Comparison of ENCODE assay signal across 1 cellular context in the genomic region with DNA sequence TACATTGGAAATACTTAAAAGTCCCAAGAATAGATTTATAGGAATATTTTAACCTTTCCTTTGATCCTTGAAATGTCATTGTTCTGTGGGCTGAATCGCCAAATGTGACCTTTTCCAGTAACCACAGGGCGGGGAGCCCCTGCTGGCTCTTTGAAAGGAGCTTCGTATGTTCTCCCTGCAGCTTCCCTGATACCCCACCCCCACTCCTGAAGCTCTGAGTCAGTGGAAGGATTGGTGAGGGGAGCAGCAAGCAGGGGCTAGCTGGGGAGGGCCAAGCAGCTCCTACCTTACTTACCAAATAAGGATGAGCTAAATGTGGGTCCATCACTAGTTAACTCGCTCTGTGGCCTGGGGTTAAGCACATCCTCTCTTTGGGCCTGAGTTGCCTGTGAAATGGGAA.
A peak's percentile ranks its signal among the peaks of the same experiment; 100 is the strongest.
TF ChIP-seq lines count a peak whose summit lies in the region.

No MANE protein-coding gene starts in this region.

TF ChIP-seq in GM23338, 12 proteins besides CTCF, POLR2A, EP300 and RAD21 (continued from another document):
- TF ChIP-seq, protein P1, sequence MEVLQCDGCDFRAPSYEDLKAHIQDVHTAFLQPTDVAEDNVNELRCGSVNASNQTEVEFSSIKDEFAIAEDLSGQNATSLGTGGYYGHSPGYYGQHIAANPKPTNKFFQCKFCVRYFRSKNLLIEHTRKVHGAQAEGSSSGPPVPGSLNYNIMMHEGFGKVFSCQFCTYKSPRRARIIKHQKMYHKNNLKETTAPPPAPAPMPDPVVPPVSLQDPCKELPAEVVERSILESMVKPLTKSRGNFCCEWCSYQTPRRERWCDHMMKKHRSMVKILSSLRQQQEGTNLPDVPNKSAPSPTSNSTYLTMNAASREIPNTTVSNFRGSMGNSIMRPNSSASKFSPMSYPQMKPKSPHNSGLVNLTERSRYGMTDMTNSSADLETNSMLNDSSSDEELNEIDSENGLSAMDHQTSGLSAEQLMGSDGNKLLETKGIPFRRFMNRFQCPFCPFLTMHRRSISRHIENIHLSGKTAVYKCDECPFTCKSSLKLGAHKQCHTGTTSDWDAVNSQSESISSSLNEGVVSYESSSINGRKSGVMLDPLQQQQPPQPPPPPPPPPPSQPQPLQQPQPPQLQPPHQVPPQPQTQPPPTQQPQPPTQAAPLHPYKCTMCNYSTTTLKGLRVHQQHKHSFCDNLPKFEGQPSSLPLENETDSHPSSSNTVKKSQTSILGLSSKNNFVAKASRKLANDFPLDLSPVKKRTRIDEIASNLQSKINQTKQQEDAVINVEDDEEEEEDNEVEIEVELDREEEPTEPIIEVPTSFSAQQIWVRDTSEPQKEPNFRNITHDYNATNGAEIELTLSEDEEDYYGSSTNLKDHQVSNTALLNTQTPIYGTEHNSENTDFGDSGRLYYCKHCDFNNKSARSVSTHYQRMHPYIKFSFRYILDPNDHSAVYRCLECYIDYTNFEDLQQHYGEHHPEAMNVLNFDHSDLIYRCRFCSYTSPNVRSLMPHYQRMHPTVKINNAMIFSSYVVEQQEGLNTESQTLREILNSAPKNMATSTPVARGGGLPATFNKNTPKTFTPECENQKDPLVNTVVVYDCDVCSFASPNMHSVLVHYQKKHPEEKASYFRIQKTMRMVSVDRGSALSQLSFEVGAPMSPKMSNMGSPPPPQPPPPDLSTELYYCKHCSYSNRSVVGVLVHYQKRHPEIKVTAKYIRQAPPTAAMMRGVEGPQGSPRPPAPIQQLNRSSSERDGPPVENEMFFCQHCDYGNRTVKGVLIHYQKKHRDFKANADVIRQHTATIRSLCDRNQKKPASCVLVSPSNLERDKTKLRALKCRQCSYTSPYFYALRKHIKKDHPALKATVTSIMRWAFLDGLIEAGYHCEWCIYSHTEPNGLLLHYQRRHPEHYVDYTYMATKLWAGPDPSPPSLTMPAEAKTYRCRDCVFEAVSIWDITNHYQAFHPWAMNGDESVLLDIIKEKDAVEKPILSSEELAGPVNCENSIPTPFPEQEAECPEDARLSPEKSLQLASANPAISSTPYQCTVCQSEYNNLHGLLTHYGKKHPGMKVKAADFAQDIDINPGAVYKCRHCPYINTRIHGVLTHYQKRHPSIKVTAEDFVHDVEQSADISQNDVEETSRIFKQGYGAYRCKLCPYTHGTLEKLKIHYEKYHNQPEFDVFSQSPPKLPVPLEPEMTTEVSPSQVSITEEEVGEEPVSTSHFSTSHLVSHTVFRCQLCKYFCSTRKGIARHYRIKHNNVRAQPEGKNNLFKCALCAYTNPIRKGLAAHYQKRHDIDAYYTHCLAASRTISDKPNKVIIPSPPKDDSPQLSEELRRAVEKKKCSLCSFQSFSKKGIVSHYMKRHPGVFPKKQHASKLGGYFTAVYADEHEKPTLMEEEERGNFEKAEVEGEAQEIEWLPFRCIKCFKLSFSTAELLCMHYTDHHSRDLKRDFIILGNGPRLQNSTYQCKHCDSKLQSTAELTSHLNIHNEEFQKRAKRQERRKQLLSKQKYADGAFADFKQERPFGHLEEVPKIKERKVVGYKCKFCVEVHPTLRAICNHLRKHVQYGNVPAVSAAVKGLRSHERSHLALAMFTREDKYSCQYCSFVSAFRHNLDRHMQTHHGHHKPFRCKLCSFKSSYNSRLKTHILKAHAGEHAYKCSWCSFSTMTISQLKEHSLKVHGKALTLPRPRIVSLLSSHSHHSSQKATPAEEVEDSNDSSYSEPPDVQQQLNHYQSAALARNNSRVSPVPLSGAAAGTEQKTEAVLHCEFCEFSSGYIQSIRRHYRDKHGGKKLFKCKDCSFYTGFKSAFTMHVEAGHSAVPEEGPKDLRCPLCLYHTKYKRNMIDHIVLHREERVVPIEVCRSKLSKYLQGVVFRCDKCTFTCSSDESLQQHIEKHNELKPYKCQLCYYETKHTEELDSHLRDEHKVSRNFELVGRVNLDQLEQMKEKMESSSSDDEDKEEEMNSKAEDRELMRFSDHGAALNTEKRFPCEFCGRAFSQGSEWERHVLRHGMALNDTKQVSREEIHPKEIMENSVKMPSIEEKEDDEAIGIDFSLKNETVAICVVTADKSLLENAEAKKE (CRISPR knock-in tag; IDR thresholded peaks at IDR 0.05) = peak; percentile 69; the same call in 1 of the 2 replicates
